ENCODE assay signal across 8 cellular contexts in the genomic region with DNA sequence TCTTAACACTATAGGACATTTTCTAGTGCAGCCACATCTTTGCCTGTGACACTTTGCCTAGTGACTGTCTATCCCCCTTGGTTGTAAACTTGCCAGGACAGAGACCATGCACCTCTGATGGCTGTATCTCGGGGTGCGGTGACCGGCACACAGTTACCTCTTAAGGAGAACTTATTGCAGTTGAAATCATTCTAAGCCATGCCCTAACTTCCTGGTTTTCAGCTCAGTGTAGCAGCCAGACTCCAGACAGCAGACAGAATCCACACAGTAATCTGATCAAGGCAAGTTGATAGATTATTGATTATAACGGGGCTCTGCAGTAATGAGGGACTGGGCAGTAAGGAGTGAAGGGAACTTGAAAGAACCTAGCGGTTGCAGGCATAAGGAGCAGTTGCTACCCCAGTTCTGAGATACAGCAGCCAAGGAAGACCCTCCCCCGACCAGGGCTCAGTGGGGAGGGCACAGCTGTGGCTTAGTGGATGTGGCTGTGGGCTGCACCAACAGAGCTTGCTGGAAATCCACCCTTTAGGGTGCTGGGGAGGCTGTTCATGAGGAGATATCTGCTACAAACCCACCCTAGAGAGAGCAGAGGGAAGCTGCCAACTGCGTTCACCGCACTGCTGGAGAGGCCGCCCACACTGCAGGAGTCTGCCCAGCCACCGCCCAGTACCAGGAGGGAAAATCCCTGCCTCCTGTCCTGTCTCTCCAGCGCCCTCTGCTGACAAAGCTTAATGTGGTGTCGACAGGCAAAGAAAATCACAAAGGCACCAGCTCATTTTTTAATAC. TPM values are rescaled to one million over a fixed set of nuclear protein-coding genes. Genes with fewer than 3 reads are reported as not detected.
DNase-seq lines count a peak whose midpoint lies in the region; ATAC-seq and TF ChIP-seq lines count a peak whose summit lies in the region.

No MANE protein-coding gene starts in this region.

- H3K4me3 ChIP-seq in WI38 (ENCODE audit: low read depth, low read length): no peak overlapping the region
- no peak overlapping the region for H3K4me3 ChIP-seq in breast epithelium

- TF ChIP-seq CTCF in WI38 (IDR thresholded peaks at IDR 0.05; ENCODE audit: low read depth, low read length) (peak; percentile 64), breast epithelium (IDR thresholded peaks at IDR 0.05) (peak; percentile 36 to 79 (median 72))

- H3K27me3 ChIP-seq in breast epithelium: no peaks in the 10 kb centered on the region

- ATAC-seq in HG02870 (IDR thresholded peaks at IDR 0.05; ENCODE audit: unreplicated experiment) (peak; percentile 50), HG03565 (IDR thresholded peaks at IDR 0.05; ENCODE audit: unreplicated experiment) (no peak)

- H3K27ac ChIP-seq in breast epithelium: no peak overlapping the region

- intact Hi-C loops in breast epithelium (cut with DNase I; ENCODE audit: low total_unique reads): no loop called here

- no peaks in the 10 kb centered on the region for H3K9me3 ChIP-seq in breast epithelium

- H3K4me1 ChIP-seq in breast epithelium: no peaks in the 10 kb centered on the region

- TF ChIP-seq POLR2A in breast epithelium (IDR thresholded peaks at IDR 0.05): no peak

- H3K36me3 ChIP-seq in breast epithelium: no peaks in the 10 kb centered on the region

- peak; percentile 77 for DNase-seq in EH (ENCODE audit: low read depth)
- DNase-seq in NCI-H2227 (lab: John Stamatoyannopoulos, UW; ENCODE audit: unreplicated experiment): peak; percentile 86
- peak; percentile 73 to 82 for DNase-seq in breast epithelium (ENCODE audit: low spot score in 2 of 2)
- DNase-seq in iris pigment epithelial cell (ENCODE audit: low read depth): peak; percentile 79
- DNase-seq in stimulated activated CD4-positive, alpha-beta T cell treated with anti-CD3 and anti-CD28 coated beads, Interleukin-1b, Interleukin-23, amount 100 ng/mL, for 24 hours (ENCODE audit: low read depth in 4 of 4, low spot score in 1 of 4): peak; percentile 81 to 87 (median 84)

RNA-seq across cellular contexts. Expression of a gene that starts 58.2 kb away (rescaled TPM):
- 1 to 10 TPM in 2 of 3 donors, under 1 TPM in 1; 0.64 to 4.1 (median 2.0) TPM for total RNA-seq in breast epithelium
